Comparison of ENCODE assay signal across 9 cellular contexts in the genomic region with DNA sequence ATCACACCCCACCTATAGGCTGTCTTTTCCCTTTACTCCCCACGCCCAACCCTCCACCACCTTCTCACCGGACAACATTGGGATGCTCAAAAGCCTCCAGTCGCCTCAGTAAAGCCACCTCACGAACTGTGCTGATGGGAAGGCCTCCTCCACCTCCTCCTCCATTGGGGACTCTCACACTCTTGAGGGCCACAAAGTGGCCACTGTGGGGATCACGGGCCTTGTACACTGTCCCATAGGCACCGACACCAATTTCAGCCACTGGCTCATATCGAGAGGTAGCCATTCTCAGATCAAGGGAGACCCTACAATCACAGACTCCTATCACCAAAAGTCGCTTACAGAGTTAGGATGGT. TPM values are rescaled to one million over a fixed set of nuclear protein-coding genes. Genes with fewer than 3 reads are reported as not detected.
DNase-seq lines count a peak whose midpoint lies in the region; ATAC-seq and TF ChIP-seq lines count a peak whose summit lies in the region.
"Had no signal": no experiment of that assay in that cellular context is flagged by ENCODE, and none has a peak within 500 bp of the region (broad histone marks: within the 10 kb centered on the region; RNA-seq: fewer than 3 reads in every experiment).

No MANE protein-coding gene starts in this region.

- H3K27ac ChIP-seq in angular gyrus (ENCODE audit: low read depth, low read length) = peak overlapping the region; percentile 10
- H3K27ac ChIP-seq in right lobe of liver = peak overlapping the region; percentile 47 to 92 (median 71)
- H3K27ac ChIP-seq in thyroid gland = peak overlapping the region in 2 of 3 donors; percentile 84

- intact Hi-C loops in right lobe of liver (cut with DNase I) = no loop called here
- intact Hi-C loops in thyroid gland (cut with DNase I) = no loop called here

- no peak for TF ChIP-seq POLR2A in right lobe of liver (IDR thresholded peaks at IDR 0.05)
- no peak for TF ChIP-seq POLR2A in thyroid gland (IDR thresholded peaks at IDR 0.05)

- H3K4me3 ChIP-seq in right lobe of liver (peak overlapping the region; percentile 72 to 92 (median 90)), thyroid gland (replicated peaks in 1 of 3) (peak overlapping the region in 2 of 3 donors; percentile 68 to 71)

- H3K4me1 ChIP-seq in right lobe of liver (peaks cover 0 to 11% (median 3%) of the 10 kb centered on the region in 4 donors), thyroid gland (peaks cover 19 to 35% of the 10 kb centered on the region in 2 donors)

- 21% methylated on average over 7 of the region's 8 CpGs for WGBS in right lobe of liver (ENCODE audit: insufficient coverage, low coverage, low lambda C conversion rate, missing lambda C conversion rate)
- WGBS in thyroid gland, 2 donors = 8 to 15% methylated on average over 8 of the region's 8 CpGs

- H3K27me3 ChIP-seq in right lobe of liver (no peaks in the 10 kb centered on the region), thyroid gland (no peaks in the 10 kb centered on the region)

- no peak for ATAC-seq in right lobe of liver
- no peak for ATAC-seq in HG03354 (IDR thresholded peaks at IDR 0.05; ENCODE audit: poor library complexity, severe bottlenecking, unreplicated experiment)
- no peak for ATAC-seq in HG02981 (IDR thresholded peaks at IDR 0.05; ENCODE audit: unreplicated experiment)

- DNase-seq in activated T-cell treated with anti-CD3 and anti-CD28 coated beads, Interleukin-2, amount 50 U/mL, for 1 hour = peak; percentile 23
- DNase-seq in activated T-cell treated with anti-CD3 and anti-CD28 coated beads for 4 hours (no peak), right lobe of liver (no peak), thyroid gland (no peak)
- no peak for DNase-seq in activated CD4-positive, CD25-positive, alpha-beta regulatory T cell (lab: John Stamatoyannopoulos, UW)

- no peaks in the 10 kb centered on the region for H3K9me3 ChIP-seq in right lobe of liver
- no peaks in the 10 kb centered on the region for H3K9me3 ChIP-seq in thyroid gland

- H3K36me3 ChIP-seq in right lobe of liver = peaks cover 0 to 25% (median 13%) of the 10 kb centered on the region in 4 donors
- H3K36me3 ChIP-seq in thyroid gland = peaks cover 25 to 28% of the 10 kb centered on the region in 2 donors

- no peak for TF ChIP-seq CTCF in right lobe of liver (IDR thresholded peaks at IDR 0.05)
- no peak for TF ChIP-seq CTCF in thyroid gland (IDR thresholded peaks at IDR 0.05)

RNA-seq across cellular contexts. Expression of a gene that starts 0.7 kb away (rescaled TPM):
- 10 to 100 TPM; 23.3 to 47.3 (median 31.8) TPM for total RNA-seq in right lobe of liver
- 100 to 1,000 TPM in 3 of 4 donors, 10 to 100 TPM in 1; 95.2 to 137 (median 113) TPM for total RNA-seq in thyroid gland

RNA-seq across cellular contexts. Expression of a gene that starts 3.5 kb away (rescaled TPM):
- total RNA-seq in right lobe of liver (1 to 10 TPM; 2.1 to 3.9 (median 3.3) TPM), thyroid gland (10 to 100 TPM; 17.5 to 25.1 (median 21.4) TPM)

RNA-seq across cellular contexts. Expression of a gene that starts 6.6 kb away (rescaled TPM):
- total RNA-seq in right lobe of liver (10 to 100 TPM; 15.1 to 34.4 (median 20.6) TPM), thyroid gland (100 to 1,000 TPM; 110 to 166 (median 137) TPM)

RNA-seq across cellular contexts. Expression of a gene that starts 12.9 kb away (rescaled TPM):
- under 1 TPM; 0.26 to 0.87 (median 0.57) TPM for total RNA-seq in right lobe of liver
- total RNA-seq in thyroid gland = 1 to 10 TPM in 1 of 4 donors, under 1 TPM in 3; 0.45 to 1.3 (median 0.80) TPM
- total RNA-seq: NCI-H460 had no signal

RNA-seq across cellular contexts. Expression of a gene that starts 15.5 kb away (rescaled TPM):
- total RNA-seq in right lobe of liver (1 to 10 TPM in 3 of 6 experiments, under 1 TPM in 3; 0.25 to 1.4 (median 0.81) TPM), thyroid gland (10 to 100 TPM in 2 of 4 donors, 1 to 10 TPM in 2; 2.7 to 13.0 (median 10.0) TPM)

Comparison
In these comparisons a context has a peak if more than half of its experiments do, and no peak if none do; other contexts are left out.
1. H3K27ac ChIP-seq: peak in every context shown above with its lines; median percentile 84 in thyroid gland; 71 in right lobe of liver; 10 in angular gyrus.